ENCODE assay signal across 9 cellular contexts in the genomic region with DNA sequence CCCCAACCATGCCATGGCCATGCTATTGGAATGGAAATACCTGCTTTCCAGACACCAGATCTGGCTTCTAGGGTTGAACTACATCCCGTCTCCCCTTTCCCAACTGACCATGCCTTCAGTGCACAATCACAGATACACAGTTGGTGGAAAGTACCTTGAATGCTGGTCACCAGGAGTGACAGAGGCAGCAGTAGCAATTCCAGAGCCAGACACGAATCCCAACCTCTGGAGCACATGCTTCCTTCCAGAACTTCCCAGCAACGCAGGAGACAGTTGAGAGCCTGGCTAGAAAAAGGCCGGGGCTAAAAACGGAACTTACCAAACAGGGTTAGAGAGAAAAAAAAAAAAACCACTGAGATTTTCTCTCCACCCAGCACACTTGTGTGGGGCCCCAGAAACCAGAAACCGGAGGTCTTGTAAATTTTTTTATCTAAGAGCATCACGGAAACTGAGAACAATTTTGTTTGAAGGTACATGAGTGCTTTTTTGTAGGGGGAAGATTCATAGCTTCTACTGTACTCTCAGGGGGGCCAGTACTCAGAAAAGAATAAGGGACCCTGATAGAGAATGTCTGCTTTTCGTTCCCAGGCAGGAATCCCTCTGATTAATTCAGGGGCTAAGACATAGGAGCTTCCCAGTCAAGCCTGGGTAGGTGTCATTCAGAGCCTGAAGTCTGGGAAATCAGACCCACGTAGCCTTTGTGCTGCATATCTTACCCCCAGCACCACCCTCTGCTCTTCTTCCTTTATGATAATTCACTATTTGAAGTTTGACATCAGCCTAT. TPM values are rescaled to one million over a fixed set of nuclear protein-coding genes. Genes with fewer than 3 reads are reported as not detected.
DNase-seq lines count a peak whose midpoint lies in the region; ATAC-seq and TF ChIP-seq lines count a peak whose summit lies in the region.
"Had no signal": no experiment of that assay in that cellular context is flagged by ENCODE, and none has a peak within 500 bp of the region (broad histone marks: within the 10 kb centered on the region; RNA-seq: fewer than 3 reads in every experiment).

A gene with protein sequence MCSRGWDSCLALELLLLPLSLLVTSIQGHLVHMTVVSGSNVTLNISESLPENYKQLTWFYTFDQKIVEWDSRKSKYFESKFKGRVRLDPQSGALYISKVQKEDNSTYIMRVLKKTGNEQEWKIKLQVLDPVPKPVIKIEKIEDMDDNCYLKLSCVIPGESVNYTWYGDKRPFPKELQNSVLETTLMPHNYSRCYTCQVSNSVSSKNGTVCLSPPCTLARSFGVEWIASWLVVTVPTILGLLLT (minus strand): TSS at position 295 of the 784 bp plus-strand sequence. CDS start 59 bp downstream, at position 236.

- no peaks in the 10 kb centered on the region for H4K20me1 ChIP-seq in OCI-LY1 (ENCODE audit: insufficient read depth, low read length)

- H3K27me3 ChIP-seq in CD4-positive, CD25-positive, alpha-beta regulatory T cell (ENCODE audit: control insufficient read depth, insufficient read depth, low read length): no peaks in the 10 kb centered on the region
- H3K27me3 ChIP-seq in OCI-LY1 (ENCODE audit: insufficient read depth, low read length) (no peaks in the 10 kb centered on the region), tibial artery (no peaks in the 10 kb centered on the region)

- peaks cover 4% of the 10 kb centered on the region for H3K27me3 Mint-ChIP-seq in CD4-positive, CD25-positive, alpha-beta regulatory T cell
- no peaks in the 10 kb centered on the region for H3K27me3 Mint-ChIP-seq in activated naive CD8-positive, alpha-beta T cell treated with anti-CD3 and anti-CD28 coated beads, Interleukin-2, amount 50 U/mL, for 24 hours
- H3K27me3 Mint-ChIP-seq: activated naive CD8-positive, alpha-beta T cell had no signal

- H3K9ac ChIP-seq in OCI-LY1 (ENCODE audit: low read length): peak within 1 kb of the TSS; percentile 95

- H3F3A ChIP-seq in OCI-LY1 (ENCODE audit: insufficient read depth, low read length): no peaks in the 10 kb centered on the region

- H3K4me3 ChIP-seq in CD4-positive, CD25-positive, alpha-beta regulatory T cell (ENCODE audit: low read depth, low read length): peak within 1 kb of the TSS; percentile 99
- H3K4me3 ChIP-seq in OCI-LY1 (ENCODE audit: low read depth, low read length, poor library complexity, severe bottlenecking) (peak within 1 kb of the TSS; percentile 80), tibial artery (no peak within 1 kb of the TSS)

- TF ChIP-seq CTCF in OCI-LY1 (IDR thresholded peaks at IDR 0.05; ENCODE audit: low read length): no peak
- no peak for TF ChIP-seq CTCF in tibial artery (IDR thresholded peaks at IDR 0.05)

- peak; percentile 40 to 57 for ATAC-seq in CD4-positive, CD25-positive, alpha-beta regulatory T cell (ENCODE audit: low read depth in 2 of 2)
- peak; percentile 32 for ATAC-seq in GM21515 (IDR thresholded peaks at IDR 0.05; ENCODE audit: unreplicated experiment)
- peak; percentile 29 for ATAC-seq in activated naive CD8-positive, alpha-beta T cell treated with anti-CD3 and anti-CD28 coated beads, Interleukin-2, amount 50 U/mL, for 24 hours

- H3K36me3 Mint-ChIP-seq in CD4-positive, CD25-positive, alpha-beta regulatory T cell: no peaks in the 10 kb centered on the region
- H3K36me3 Mint-ChIP-seq in activated naive CD8-positive, alpha-beta T cell treated with anti-CD3 and anti-CD28 coated beads, Interleukin-2, amount 50 U/mL, for 24 hours (ENCODE audit: low read depth): peaks cover 2% of the 10 kb centered on the region

- peak; percentile 41 to 88 (median 82) for DNase-seq in CD4-positive, CD25-positive, alpha-beta regulatory T cell
- DNase-seq in activated naive CD8-positive, alpha-beta T cell treated with anti-CD3 and anti-CD28 coated beads, Interleukin-2, amount 50 U/mL, for 24 hours: peak; percentile 52
- DNase-seq in stimulated activated naive CD4-positive, alpha-beta T cell (lab: John Stamatoyannopoulos, UW): peak; percentile 39 to 90 (median 67)
- no peak for DNase-seq in SW 1271 (lab: John Stamatoyannopoulos, UW)
- DNase-seq in NCI-H146 (lab: John Stamatoyannopoulos, UW): no peak
- no peak for DNase-seq in tibial artery

- H3K27ac ChIP-seq in CD4-positive, CD25-positive, alpha-beta regulatory T cell (ENCODE audit: insufficient read depth, low read length, poor library complexity, severe bottlenecking): peak within 1 kb of the TSS; percentile 96
- H3K27ac ChIP-seq in OCI-LY1 (ENCODE audit: low read depth, low read length, poor library complexity, severe bottlenecking) (peak within 1 kb of the TSS; percentile 93), tibial artery (no peak within 1 kb of the TSS)

- intact Hi-C loops in tibial artery (cut with DNase I; ENCODE audit: low total_unique reads): no loop called here

- no peaks in the 10 kb centered on the region for H3K9me2 ChIP-seq in OCI-LY1 (ENCODE audit: low read depth, low read length)

- H3K79me2 ChIP-seq in OCI-LY1 (ENCODE audit: insufficient read depth, low read length): peaks cover 46% of the 10 kb centered on the region

- peaks cover 14 to 40% (median 21%) of the 10 kb centered on the region in 4 donors for H3K4me1 Mint-ChIP-seq in CD4-positive, CD25-positive, alpha-beta regulatory T cell
- peaks cover 42% of the 10 kb centered on the region for H3K4me1 Mint-ChIP-seq in activated naive CD8-positive, alpha-beta T cell treated with anti-CD3 and anti-CD28 coated beads, Interleukin-2, amount 50 U/mL, for 24 hours

- H3K36me3 ChIP-seq in CD4-positive, CD25-positive, alpha-beta regulatory T cell (ENCODE audit: control insufficient read depth, insufficient read depth, low read length): no peaks in the 10 kb centered on the region
- H3K36me3 ChIP-seq in OCI-LY1 (ENCODE audit: insufficient read depth, low read length): no peaks in the 10 kb centered on the region
- H3K36me3 ChIP-seq in tibial artery: no peaks in the 10 kb centered on the region

- peaks cover 67% of the 10 kb centered on the region for H3K4me1 ChIP-seq in CD4-positive, CD25-positive, alpha-beta regulatory T cell (ENCODE audit: control insufficient read depth, insufficient read depth, low read length, poor library complexity, severe bottlenecking)
- peaks cover 67% of the 10 kb centered on the region for H3K4me1 ChIP-seq in OCI-LY1 (ENCODE audit: insufficient read depth, low read length, severe bottlenecking)
- H3K4me1 ChIP-seq in tibial artery: no peaks in the 10 kb centered on the region

- H3K9me3 ChIP-seq in CD4-positive, CD25-positive, alpha-beta regulatory T cell (ENCODE audit: control insufficient read depth in 2 of 2, low read length in 2 of 2): no peaks in the 10 kb centered on the region
- H3K9me3 ChIP-seq in OCI-LY1 (ENCODE audit: low read length) (no peaks in the 10 kb centered on the region), tibial artery (no peaks in the 10 kb centered on the region)

- H3K9me3 Mint-ChIP-seq in CD4-positive, CD25-positive, alpha-beta regulatory T cell: no peaks in the 10 kb centered on the region
- H3K9me3 Mint-ChIP-seq in activated naive CD8-positive, alpha-beta T cell treated with anti-CD3 and anti-CD28 coated beads, Interleukin-2, amount 50 U/mL, for 24 hours: no peaks in the 10 kb centered on the region

- H2AFZ ChIP-seq in OCI-LY1 (ENCODE audit: low read length): no peak within 1 kb of the TSS

- peak within 1 kb of the TSS; percentile 90 for H3K4me2 ChIP-seq in OCI-LY1 (ENCODE audit: low read length)

- no peak within 1 kb of the TSS for H3K27ac Mint-ChIP-seq in CD4-positive, CD25-positive, alpha-beta regulatory T cell
- H3K27ac Mint-ChIP-seq in activated naive CD8-positive, alpha-beta T cell treated with anti-CD3 and anti-CD28 coated beads, Interleukin-2, amount 50 U/mL, for 24 hours: no peak within 1 kb of the TSS
- H3K27ac Mint-ChIP-seq: activated naive CD8-positive, alpha-beta T cell had no signal

- no peak within 1 kb of the TSS for H3K4me3 Mint-ChIP-seq in CD4-positive, CD25-positive, alpha-beta regulatory T cell
- H3K4me3 Mint-ChIP-seq in activated naive CD8-positive, alpha-beta T cell treated with anti-CD3 and anti-CD28 coated beads, Interleukin-2, amount 50 U/mL, for 24 hours: no peak within 1 kb of the TSS
- H3K4me3 Mint-ChIP-seq: activated naive CD8-positive, alpha-beta T cell had no signal

RNA-seq across cellular contexts. Expression of the gene that starts here (rescaled TPM):
- total RNA-seq in CD4-positive, CD25-positive, alpha-beta regulatory T cell: 290 TPM
- 100 to 1,000 TPM; 196 to 269 (median 240) TPM for polyA plus RNA-seq in CD4-positive, CD25-positive, alpha-beta regulatory T cell

Comparison
In these comparisons a context has a peak if more than half of its experiments do, and no peak if none do; other contexts are left out.
1. DNase-seq: peak in CD4-positive, CD25-positive, alpha-beta regulatory T cell (3 of 3), activated naive CD8-positive, alpha-beta T cell treated with anti-CD3 and anti-CD28 coated beads, Interleukin-2, amount 50 U/mL, for 24 hours (single experiment) and stimulated activated naive CD4-positive, alpha-beta T cell (6 of 6); none in SW 1271 (0 of 2), NCI-H146 (single experiment) and tibial artery (0 of 2).
2. H3K27ac ChIP-seq: peak in CD4-positive, CD25-positive, alpha-beta regulatory T cell (single experiment) and OCI-LY1 (single experiment); none in tibial artery (0 of 2).
3. H3K4me3 ChIP-seq: peak in CD4-positive, CD25-positive, alpha-beta regulatory T cell (single experiment) and OCI-LY1 (single experiment); none in tibial artery (0 of 2).
4. Peak in every context shown above with its lines, with median percentiles within 50 percentile points of each other: ATAC-seq.